ENCODE assay signal across 8 cellular contexts in genomic region chr22:37021710-37022482, GRCh38. TPM values are rescaled to one million over a fixed set of nuclear protein-coding genes. Genes with fewer than 3 reads are reported as not detected.
DNase-seq lines count a peak whose midpoint lies in the region; ATAC-seq and TF ChIP-seq lines count a peak whose summit lies in the region.

No MANE protein-coding gene starts in this region.

- peaks cover 0 to 30% (median 12%) of the 10 kb centered on the region in 5 donors for H3K27me3 Mint-ChIP-seq in naive thymus-derived CD8-positive, alpha-beta T cell

- peaks cover 35 to 59% (median 40%) of the 10 kb centered on the region in 11 experiments for H3K36me3 ChIP-seq in BLaER1 treated with 17β-estradiol and CSF1 and Interleukin-3, amounts not matched to agents 10 nM and 100 nM
- H3K36me3 ChIP-seq in tibial artery, result peaks cover 26 to 36% (median 34%) of the 10 kb centered on the region in 3 donors

- H3K27ac Mint-ChIP-seq in naive thymus-derived CD8-positive, alpha-beta T cell, result peak overlapping the region in 1 of 10 donors; percentile 38

- intact Hi-C loops in tibial artery (cut with DNase I; ENCODE audit: low total_unique reads), result no loop called here

- POLR2A ChIA-PET in naive thymus-derived CD8-positive, alpha-beta T cell (lab: Charles Lee), result no interaction called here

- TF ChIP-seq CTCF in tibial artery (IDR thresholded peaks at IDR 0.05), result peak; percentile 50 to 60

- peaks cover 0 to 21% (median 7%) of the 10 kb centered on the region in 4 donors for H3K4me1 Mint-ChIP-seq in naive thymus-derived CD8-positive, alpha-beta T cell

- in situ Hi-C loops in KBM-7 (cut with MboI; ENCODE audit: low pct_unique_long_range_greater_than_20kb, low sequenced_read_pairs), result no loop called here

- no peaks in the 10 kb centered on the region for H3K36me3 Mint-ChIP-seq in naive thymus-derived CD8-positive, alpha-beta T cell

- H3K4me3 Mint-ChIP-seq in naive thymus-derived CD8-positive, alpha-beta T cell, result peak overlapping the region in 6 of 10 donors; percentile 22 to 70 (median 56)

- H4K20me1 ChIP-seq in BLaER1 treated with 17β-estradiol and CSF1 and Interleukin-3, amounts not matched to agents 10 nM and 100 nM, result peaks cover 35 to 71% (median 61%) of the 10 kb centered on the region in 11 experiments; a peak in 20 of 22 replicates

- H3K9me3 Mint-ChIP-seq in naive thymus-derived CD8-positive, alpha-beta T cell, result no peaks in the 10 kb centered on the region

- peak; percentile 52 to 60 for ATAC-seq in naive thymus-derived CD8-positive, alpha-beta T cell

- no peaks in the 10 kb centered on the region for H3K27me3 ChIP-seq in BLaER1 treated with 17β-estradiol and CSF1 and Interleukin-3, amounts not matched to agents 10 nM and 100 nM
- H3K27me3 ChIP-seq in tibial artery, result no peaks in the 10 kb centered on the region

- H3K9ac ChIP-seq in BLaER1 treated with 17β-estradiol and CSF1 and Interleukin-3, amounts not matched to agents 10 nM and 100 nM, result no peak overlapping the region

- DNase-seq in KBM-7 (peak; percentile 49), tibial artery (no peak), hippocampal formation (lab: John Stamatoyannopoulos, UW) (no peak), H4 (ENCODE audit: low spot score) (no peak)
- peak; percentile 58 for DNase-seq in activated CD4-positive, alpha-beta T cell treated with anti-CD3 and anti-CD28 coated beads, Interleukin-2, amount 50 U/mL, for 1 hour
- DNase-seq in effector CD8-positive, alpha-beta T cell (lab: John Stamatoyannopoulos, UW), result peak; percentile 31
- DNase-seq in naive thymus-derived CD8-positive, alpha-beta T cell, result peak; percentile 16 to 61 (median 42)

- no peaks in the 10 kb centered on the region for H3K9me3 ChIP-seq in BLaER1 treated with 17β-estradiol and CSF1 and Interleukin-3, amounts not matched to agents 10 nM and 100 nM (replicated peaks in 1 of 11)
- no peaks in the 10 kb centered on the region for H3K9me3 ChIP-seq in tibial artery

- H3K4me3 ChIP-seq in BLaER1 treated with 17β-estradiol and CSF1 and Interleukin-3, amounts not matched to agents 10 nM and 100 nM, result no peak overlapping the region
- no peak overlapping the region for H3K4me3 ChIP-seq in tibial artery

- peak overlapping the region; percentile 7 to 99 (median 96); a peak in 11 of 22 replicates for H3K4me2 ChIP-seq in BLaER1 treated with 17β-estradiol and CSF1 and Interleukin-3, amounts not matched to agents 10 nM and 100 nM

- H3K4me1 ChIP-seq in BLaER1 treated with 17β-estradiol and CSF1 and Interleukin-3, amounts not matched to agents 10 nM and 100 nM, result peaks cover 40 to 59% (median 48%) of the 10 kb centered on the region in 10 experiments
- peaks cover 0 to 58% (median 34%) of the 10 kb centered on the region in 4 donors for H3K4me1 ChIP-seq in tibial artery

- H3K27ac ChIP-seq in BLaER1 treated with 17β-estradiol and CSF1 and Interleukin-3, amounts not matched to agents 10 nM and 100 nM, result no peak overlapping the region
- no peak overlapping the region for H3K27ac ChIP-seq in tibial artery

RNA-seq across cellular contexts. Expression of gene MPST, which starts 2.4 kb away (rescaled TPM):
- 1 to 10 TPM; 1.1 to 1.5 TPM for total RNA-seq in naive thymus-derived CD8-positive, alpha-beta T cell
- 1 to 10 TPM in 2 of 3 donors, under 1 TPM in 1; 0.34 to 9.7 (median 1.8) TPM for polyA plus RNA-seq in naive thymus-derived CD8-positive, alpha-beta T cell
- total RNA-seq in H4 (2014; rRNA removed; shearing (Covaris generic)), result 39.6 and 50.0 TPM in 2 replicates

RNA-seq across cellular contexts. Expression of gene TST, which starts 2.6 kb away (rescaled TPM):
- not detected for total RNA-seq in naive thymus-derived CD8-positive, alpha-beta T cell
- polyA plus RNA-seq in naive thymus-derived CD8-positive, alpha-beta T cell, result 1 to 10 TPM in 1 of 3 donors, not detected in 2; 1.5 TPM
- 31.7 and 38.2 TPM in 2 replicates for total RNA-seq in H4 (2014; rRNA removed; shearing (Covaris generic))

RNA-seq across cellular contexts. Expression of gene KCTD17, which starts 29.6 kb away (rescaled TPM):
- total RNA-seq in naive thymus-derived CD8-positive, alpha-beta T cell, result 10 to 100 TPM; 26.1 to 26.6 TPM
- 10 to 100 TPM in 2 of 3 donors, 1 to 10 TPM in 1; 9.1 to 12.1 (median 10.3) TPM for polyA plus RNA-seq in naive thymus-derived CD8-positive, alpha-beta T cell
- total RNA-seq in H4 (2014; rRNA removed; shearing (Covaris generic)), result 6.3 and 7.4 TPM in 2 replicates

Comparison
In these comparisons a context has a peak if more than half of its experiments do, and no peak if none do; other contexts are left out.
1. DNase-seq: peak in KBM-7 (single experiment), activated CD4-positive, alpha-beta T cell treated with anti-CD3 and anti-CD28 coated beads, Interleukin-2, amount 50 U/mL, for 1 hour (single experiment), effector CD8-positive, alpha-beta T cell (single experiment) and naive thymus-derived CD8-positive, alpha-beta T cell (10 of 10); none in tibial artery (0 of 2), hippocampal formation (0 of 2) and H4 (single experiment).
2. RNA of gene MPST, which starts 2.4 kb away (total RNA-seq): 39.6 to 50.0 TPM in H4; 1.1 to 1.5 TPM in naive thymus-derived CD8-positive, alpha-beta T cell; every median in the first group is over 10 times any median in the second.
3. RNA of gene TST, which starts 2.6 kb away (total RNA-seq): 31.7 to 38.2 TPM in H4; not detected in naive thymus-derived CD8-positive, alpha-beta T cell; every median in the first group is over 10 times any median in the second.